In genomic region chr12:24705741-24706358, GRCh38 we compare ENCODE assay signal across 1 cellular context.
TF ChIP-seq lines count a peak whose summit lies in the region.

No MANE protein-coding gene starts in this region.

TF ChIP-seq in liver, 16 proteins besides CTCF, POLR2A, EP300 and RAD21 (continued from another document):
- TF ChIP-seq REST (IDR thresholded peaks at IDR 0.05), result peak; percentile 26
